1 cellular context compared by ENCODE assay signal in genomic region chr7:120990468-120991118, GRCh38.
TF ChIP-seq lines count a peak whose summit lies in the region.

No MANE protein-coding gene starts in this region.

TF ChIP-seq in GM12878, 131 proteins besides CTCF, POLR2A, EP300 and RAD21:
- TF ChIP-seq SP1 (IDR thresholded peaks at IDR 0.05; ENCODE audit: low read depth, low read length) (no peak), BRCA1 (IDR thresholded peaks at IDR 0.05; ENCODE audit: low read depth, low read length) (no peak), FOXM1 (IDR thresholded peaks at IDR 0.05; ENCODE audit: low read depth, low read length) (no peak), SPI1 (IDR thresholded peaks at IDR 0.05; ENCODE audit: borderline replicate concordance, insufficient read depth, low read depth, low read length) (no peak), RAD51 (IDR thresholded peaks at IDR 0.05) (no peak), GABPA (IDR thresholded peaks at IDR 0.05; ENCODE audit: low read depth) (no peak), USF2 (IDR thresholded peaks at IDR 0.05; ENCODE audit: borderline replicate concordance, low read depth, low read length) (no peak), MTA2 (IDR thresholded peaks at IDR 0.05; ENCODE audit: low read depth) (no peak), CEBPB (IDR thresholded peaks at IDR 0.05; ENCODE audit: borderline replicate concordance in 1 of 2, low read depth in 2 of 2, low read length in 2 of 2) (no peak)
- TF ChIP-seq, protein P1, sequence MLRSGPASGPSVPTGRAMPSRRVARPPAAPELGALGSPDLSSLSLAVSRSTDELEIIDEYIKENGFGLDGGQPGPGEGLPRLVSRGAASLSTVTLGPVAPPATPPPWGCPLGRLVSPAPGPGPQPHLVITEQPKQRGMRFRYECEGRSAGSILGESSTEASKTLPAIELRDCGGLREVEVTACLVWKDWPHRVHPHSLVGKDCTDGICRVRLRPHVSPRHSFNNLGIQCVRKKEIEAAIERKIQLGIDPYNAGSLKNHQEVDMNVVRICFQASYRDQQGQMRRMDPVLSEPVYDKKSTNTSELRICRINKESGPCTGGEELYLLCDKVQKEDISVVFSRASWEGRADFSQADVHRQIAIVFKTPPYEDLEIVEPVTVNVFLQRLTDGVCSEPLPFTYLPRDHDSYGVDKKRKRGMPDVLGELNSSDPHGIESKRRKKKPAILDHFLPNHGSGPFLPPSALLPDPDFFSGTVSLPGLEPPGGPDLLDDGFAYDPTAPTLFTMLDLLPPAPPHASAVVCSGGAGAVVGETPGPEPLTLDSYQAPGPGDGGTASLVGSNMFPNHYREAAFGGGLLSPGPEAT (IDR thresholded peaks at IDR 0.05; ENCODE audit: low read depth), result no peak
- TF ChIP-seq, protein P2, sequence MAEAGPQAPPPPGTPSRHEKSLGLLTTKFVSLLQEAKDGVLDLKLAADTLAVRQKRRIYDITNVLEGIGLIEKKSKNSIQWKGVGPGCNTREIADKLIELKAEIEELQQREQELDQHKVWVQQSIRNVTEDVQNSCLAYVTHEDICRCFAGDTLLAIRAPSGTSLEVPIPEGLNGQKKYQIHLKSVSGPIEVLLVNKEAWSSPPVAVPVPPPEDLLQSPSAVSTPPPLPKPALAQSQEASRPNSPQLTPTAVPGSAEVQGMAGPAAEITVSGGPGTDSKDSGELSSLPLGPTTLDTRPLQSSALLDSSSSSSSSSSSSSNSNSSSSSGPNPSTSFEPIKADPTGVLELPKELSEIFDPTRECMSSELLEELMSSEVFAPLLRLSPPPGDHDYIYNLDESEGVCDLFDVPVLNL (IDR thresholded peaks at IDR 0.05; ENCODE audit: low read depth, low read length), result no peak
- TF ChIP-seq, protein P3, sequence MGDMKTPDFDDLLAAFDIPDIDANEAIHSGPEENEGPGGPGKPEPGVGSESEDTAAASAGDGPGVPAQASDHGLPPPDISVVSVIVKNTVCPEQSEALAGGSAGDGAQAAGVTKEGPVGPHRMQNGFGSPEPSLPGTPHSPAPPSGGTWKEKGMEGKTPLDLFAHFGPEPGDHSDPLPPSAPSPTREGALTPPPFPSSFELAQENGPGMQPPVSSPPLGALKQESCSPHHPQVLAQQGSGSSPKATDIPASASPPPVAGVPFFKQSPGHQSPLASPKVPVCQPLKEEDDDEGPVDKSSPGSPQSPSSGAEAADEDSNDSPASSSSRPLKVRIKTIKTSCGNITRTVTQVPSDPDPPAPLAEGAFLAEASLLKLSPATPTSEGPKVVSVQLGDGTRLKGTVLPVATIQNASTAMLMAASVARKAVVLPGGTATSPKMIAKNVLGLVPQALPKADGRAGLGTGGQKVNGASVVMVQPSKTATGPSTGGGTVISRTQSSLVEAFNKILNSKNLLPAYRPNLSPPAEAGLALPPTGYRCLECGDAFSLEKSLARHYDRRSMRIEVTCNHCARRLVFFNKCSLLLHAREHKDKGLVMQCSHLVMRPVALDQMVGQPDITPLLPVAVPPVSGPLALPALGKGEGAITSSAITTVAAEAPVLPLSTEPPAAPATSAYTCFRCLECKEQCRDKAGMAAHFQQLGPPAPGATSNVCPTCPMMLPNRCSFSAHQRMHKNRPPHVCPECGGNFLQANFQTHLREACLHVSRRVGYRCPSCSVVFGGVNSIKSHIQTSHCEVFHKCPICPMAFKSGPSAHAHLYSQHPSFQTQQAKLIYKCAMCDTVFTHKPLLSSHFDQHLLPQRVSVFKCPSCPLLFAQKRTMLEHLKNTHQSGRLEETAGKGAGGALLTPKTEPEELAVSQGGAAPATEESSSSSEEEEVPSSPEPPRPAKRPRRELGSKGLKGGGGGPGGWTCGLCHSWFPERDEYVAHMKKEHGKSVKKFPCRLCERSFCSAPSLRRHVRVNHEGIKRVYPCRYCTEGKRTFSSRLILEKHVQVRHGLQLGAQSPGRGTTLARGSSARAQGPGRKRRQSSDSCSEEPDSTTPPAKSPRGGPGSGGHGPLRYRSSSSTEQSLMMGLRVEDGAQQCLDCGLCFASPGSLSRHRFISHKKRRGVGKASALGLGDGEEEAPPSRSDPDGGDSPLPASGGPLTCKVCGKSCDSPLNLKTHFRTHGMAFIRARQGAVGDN (IDR thresholded peaks at IDR 0.05), result no peak
- TF ChIP-seq, protein P4, sequence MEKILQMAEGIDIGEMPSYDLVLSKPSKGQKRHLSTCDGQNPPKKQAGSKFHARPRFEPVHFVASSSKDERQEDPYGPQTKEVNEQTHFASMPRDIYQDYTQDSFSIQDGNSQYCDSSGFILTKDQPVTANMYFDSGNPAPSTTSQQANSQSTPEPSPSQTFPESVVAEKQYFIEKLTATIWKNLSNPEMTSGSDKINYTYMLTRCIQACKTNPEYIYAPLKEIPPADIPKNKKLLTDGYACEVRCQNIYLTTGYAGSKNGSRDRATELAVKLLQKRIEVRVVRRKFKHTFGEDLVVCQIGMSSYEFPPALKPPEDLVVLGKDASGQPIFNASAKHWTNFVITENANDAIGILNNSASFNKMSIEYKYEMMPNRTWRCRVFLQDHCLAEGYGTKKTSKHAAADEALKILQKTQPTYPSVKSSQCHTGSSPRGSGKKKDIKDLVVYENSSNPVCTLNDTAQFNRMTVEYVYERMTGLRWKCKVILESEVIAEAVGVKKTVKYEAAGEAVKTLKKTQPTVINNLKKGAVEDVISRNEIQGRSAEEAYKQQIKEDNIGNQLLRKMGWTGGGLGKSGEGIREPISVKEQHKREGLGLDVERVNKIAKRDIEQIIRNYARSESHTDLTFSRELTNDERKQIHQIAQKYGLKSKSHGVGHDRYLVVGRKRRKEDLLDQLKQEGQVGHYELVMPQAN (conservative IDR thresholded peaks at IDR 0.05), result no peak
